ENCODE assay signal across 16 cellular contexts in the genomic region with DNA sequence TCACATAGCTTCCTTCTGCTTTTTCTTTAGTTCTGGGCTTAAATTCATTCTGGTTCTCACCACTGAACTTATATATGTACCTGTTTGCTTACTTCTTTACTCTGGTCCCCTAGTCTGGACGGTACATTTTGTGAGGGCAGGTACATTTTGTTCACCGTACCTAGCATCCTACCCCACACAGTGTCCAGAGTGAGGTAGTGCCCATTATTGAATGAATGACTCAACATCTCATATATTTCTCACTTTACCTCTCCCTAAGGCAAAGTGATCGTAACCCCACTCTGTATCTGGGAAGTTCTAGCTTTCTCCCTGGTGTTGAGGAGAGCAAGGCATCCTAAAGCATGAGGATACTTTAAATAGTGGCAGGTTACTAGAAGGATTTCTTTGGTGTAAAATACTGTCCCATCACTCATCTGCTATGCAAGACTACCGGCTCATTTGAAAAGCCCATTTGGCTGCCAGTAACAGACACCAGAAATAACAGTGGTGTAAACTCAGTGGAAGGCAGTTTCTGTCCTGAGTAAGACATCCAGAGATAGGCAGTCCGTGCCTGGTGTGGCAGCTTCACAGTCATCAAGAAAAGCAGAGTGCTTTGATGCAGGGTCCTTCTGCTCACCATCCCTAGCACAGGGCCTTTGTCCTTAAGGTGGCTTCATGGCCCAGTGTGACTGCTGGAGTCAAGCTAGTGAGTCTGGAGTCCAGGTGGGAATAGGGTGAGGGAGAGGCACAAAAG.
DNase-seq lines count a peak whose midpoint lies in the region; ATAC-seq and TF ChIP-seq lines count a peak whose summit lies in the region.
"Had no signal": no experiment of that assay in that cellular context is flagged by ENCODE, and none has a peak within 500 bp of the region (broad histone marks: within the 10 kb centered on the region; RNA-seq: fewer than 3 reads in every experiment).

No MANE protein-coding gene starts in this region.

- peaks cover 9% of the 10 kb centered on the region for H3F3A ChIP-seq in neural progenitor cell (ENCODE audit: low read depth)

- peaks cover 25% of the 10 kb centered on the region for H3K79me2 ChIP-seq in neural progenitor cell (ENCODE audit: low read depth)

- intact Hi-C loops in activated CD8-positive, alpha-beta T cell treated with anti-CD3 and anti-CD28 coated beads for 36 hours (cut with micrococcal nuclease) = no loop called here

- H3K4me1 ChIP-seq in HEK293 (ENCODE audit: control insufficient read depth, insufficient read depth, low read length) (no peaks in the 10 kb centered on the region), neural progenitor cell (peaks cover 11% of the 10 kb centered on the region)

- POLR2A ChIA-PET in HEK293 (lab: Yijun Ruan, JAX) (interaction anchor here (1.2 kb wide), 1 partner anchor 112 kb away, joined by 6 read pairs; a partner anchor contains a TSS), WTC11 (lab: Charles Lee) (interaction anchor here (1.3 kb wide), 1 partner anchor 28 kb away, joined by 4 read pairs; no protein-coding TSS in a partner anchor)
- POLR2A ChIA-PET in activated CD8-positive, alpha-beta T cell treated with anti-CD3 and anti-CD28 coated beads for 36 hours (lab: Charles Lee) = no interaction called here

- H3K4me3 Mint-ChIP-seq in WTC11 (no peak overlapping the region), neural progenitor cell (no peak overlapping the region), type B pancreatic cell (no peak overlapping the region)
- H3K4me3 Mint-ChIP-seq in T-helper 2 cell treated with Interferon-gamma antibody and Interleukin-4, amounts not matched to agents 5 μg/mL and 100 μg/mL, for 36 hours = no peak overlapping the region
- H3K4me3 Mint-ChIP-seq in activated CD8-positive, alpha-beta T cell treated with anti-CD3 and anti-CD28 coated beads for 36 hours = no peak overlapping the region
- H3K4me3 Mint-ChIP-seq: CD8-positive, alpha-beta memory T cell had no signal

- H3K27ac ChIP-seq in HEK293 (ENCODE audit: extremely low read depth, low read depth, low read length) = no peak overlapping the region
- H3K27ac ChIP-seq in neural progenitor cell = peak overlapping the region; percentile 29

- H3K9me3 Mint-ChIP-seq in WTC11 (no peaks in the 10 kb centered on the region), neural progenitor cell (no peaks in the 10 kb centered on the region), type B pancreatic cell (no peaks in the 10 kb centered on the region)
- H3K9me3 Mint-ChIP-seq in T-helper 2 cell treated with Interferon-gamma antibody and Interleukin-4, amounts not matched to agents 5 μg/mL and 100 μg/mL, for 36 hours = no peaks in the 10 kb centered on the region
- H3K9me3 Mint-ChIP-seq in activated CD8-positive, alpha-beta T cell treated with anti-CD3 and anti-CD28 coated beads for 36 hours = no peaks in the 10 kb centered on the region
- H3K9me3 Mint-ChIP-seq: CD8-positive, alpha-beta memory T cell had no signal

- H3K36me3 ChIP-seq in HEK293 (ENCODE audit: control insufficient read depth in 2 of 2, insufficient read depth in 1 of 2, low read length in 2 of 2) = peaks cover 0 to 3% of the 10 kb centered on the region in 2 experiments; a peak in 1 of 3 replicates
- no peaks in the 10 kb centered on the region for H3K36me3 ChIP-seq in neural progenitor cell

- H3K27me3 ChIP-seq in neural progenitor cell = no peaks in the 10 kb centered on the region

- H3K36me3 Mint-ChIP-seq in WTC11 (no peaks in the 10 kb centered on the region), neural progenitor cell (no peaks in the 10 kb centered on the region), type B pancreatic cell (peaks cover 4% of the 10 kb centered on the region)
- no peaks in the 10 kb centered on the region for H3K36me3 Mint-ChIP-seq in T-helper 2 cell treated with Interferon-gamma antibody and Interleukin-4, amounts not matched to agents 5 μg/mL and 100 μg/mL, for 36 hours (ENCODE audit: low read depth)
- no peaks in the 10 kb centered on the region for H3K36me3 Mint-ChIP-seq in activated CD8-positive, alpha-beta T cell treated with anti-CD3 and anti-CD28 coated beads for 36 hours (ENCODE audit: low read depth)

- CTCF ChIA-PET in HEK293 (lab: Yijun Ruan, JAX) = interaction anchor here (0.6 to 1.0 kb wide), 4 partner anchors 11 to 117 kb away, joined by 3 to 5 read pairs (median 4); no protein-coding TSS in a partner anchor
- CTCF ChIA-PET in WTC11 (lab: Charles Lee) = interaction anchor here (0.6 to 2.5 kb wide), 7 partner anchors 16 to 206 kb away, joined by 3 to 10 read pairs (median 3); a partner anchor contains a TSS
- CTCF ChIA-PET in activated CD8-positive, alpha-beta T cell treated with anti-CD3 and anti-CD28 coated beads for 36 hours (lab: Charles Lee) = interaction anchor here (0.6 kb wide), 1 partner anchor 13 kb away, joined by 3 read pairs; no protein-coding TSS in a partner anchor

- H3K4me2 ChIP-seq in neural progenitor cell = no peak overlapping the region

- H3K9me3 ChIP-seq in HEK293 (ENCODE audit: control insufficient read depth, insufficient read depth, low read depth, low read length) (no peaks in the 10 kb centered on the region; the same call in 1 of the 2 replicates), neural progenitor cell (ENCODE audit: low read depth) (no peaks in the 10 kb centered on the region)

- no peak overlapping the region for H2AFZ ChIP-seq in neural progenitor cell (replicated peaks)

- H3K9ac ChIP-seq in neural progenitor cell = no peak overlapping the region

- no peaks in the 10 kb centered on the region for H3K27me3 Mint-ChIP-seq in WTC11 (ENCODE audit: low read depth)
- H3K27me3 Mint-ChIP-seq in neural progenitor cell (ENCODE audit: insufficient read depth, low read depth) = peaks cover 4% of the 10 kb centered on the region
- no peaks in the 10 kb centered on the region for H3K27me3 Mint-ChIP-seq in type B pancreatic cell
- H3K27me3 Mint-ChIP-seq in T-helper 2 cell treated with Interferon-gamma antibody and Interleukin-4, amounts not matched to agents 5 μg/mL and 100 μg/mL, for 36 hours (ENCODE audit: low read depth) = no peaks in the 10 kb centered on the region
- no peaks in the 10 kb centered on the region for H3K27me3 Mint-ChIP-seq in activated CD8-positive, alpha-beta T cell treated with anti-CD3 and anti-CD28 coated beads for 36 hours
- H3K27me3 Mint-ChIP-seq: CD8-positive, alpha-beta memory T cell had no signal

- peaks cover 34% of the 10 kb centered on the region for H4K20me1 ChIP-seq in neural progenitor cell (ENCODE audit: low read depth)

- TF ChIP-seq CTCF in HEK293 (tag by site-specific recombination; IDR thresholded peaks at IDR 0.05) = no peak
- no peak for TF ChIP-seq CTCF in WTC11 (IDR thresholded peaks at IDR 0.05)
- TF ChIP-seq CTCF in neural progenitor cell (IDR thresholded peaks at IDR 0.05) = no peak
- no peak for TF ChIP-seq CTCF in type B pancreatic cell (conservative IDR thresholded peaks at IDR 0.05)
- TF ChIP-seq CTCF in activated CD8-positive, alpha-beta T cell treated with anti-CD3 and anti-CD28 coated beads for 36 hours (IDR thresholded peaks at IDR 0.05) = no peak

- H3K4me1 Mint-ChIP-seq in WTC11 = peaks cover 16% of the 10 kb centered on the region
- H3K4me1 Mint-ChIP-seq in neural progenitor cell = peaks cover 23% of the 10 kb centered on the region
- peaks cover 20% of the 10 kb centered on the region for H3K4me1 Mint-ChIP-seq in type B pancreatic cell (ENCODE audit: unreplicated experiment)
- no peaks in the 10 kb centered on the region for H3K4me1 Mint-ChIP-seq in T-helper 2 cell treated with Interferon-gamma antibody and Interleukin-4, amounts not matched to agents 5 μg/mL and 100 μg/mL, for 36 hours (ENCODE audit: low read depth)
- no peaks in the 10 kb centered on the region for H3K4me1 Mint-ChIP-seq in activated CD8-positive, alpha-beta T cell treated with anti-CD3 and anti-CD28 coated beads for 36 hours (ENCODE audit: low read depth)

- H3K27ac Mint-ChIP-seq in WTC11 = peak overlapping the region; percentile 51; the same call in 1 of the 2 replicates
- H3K27ac Mint-ChIP-seq in neural progenitor cell = peak overlapping the region; percentile 46
- H3K27ac Mint-ChIP-seq in type B pancreatic cell = peak overlapping the region; percentile 21
- no peak overlapping the region for H3K27ac Mint-ChIP-seq in T-helper 2 cell treated with Interferon-gamma antibody and Interleukin-4, amounts not matched to agents 5 μg/mL and 100 μg/mL, for 36 hours
- no peak overlapping the region for H3K27ac Mint-ChIP-seq in activated CD8-positive, alpha-beta T cell treated with anti-CD3 and anti-CD28 coated beads for 36 hours

- DNase-seq in WTC11 (ENCODE audit: low spot score) = no peak
- no peak for DNase-seq in neural progenitor cell (ENCODE audit: low spot score)
- DNase-seq in type B pancreatic cell (ENCODE audit: extremely low spot score, unreplicated experiment) = no peak
- no peak for DNase-seq in T-helper 2 cell treated with Interferon-gamma antibody and Interleukin-4, amounts not matched to agents 5 μg/mL and 100 μg/mL, for 36 hours (ENCODE audit: low spot score)
- no peak for DNase-seq in activated CD8-positive, alpha-beta T cell treated with anti-CD3 and anti-CD28 coated beads for 36 hours
- DNase-seq: DMS79 treated with DMSO at 0.1 percent for 48 hours, GOT3, MV-4-11, NCI-H1417, NCI-H187 treated with DMSO at 0.1 percent for 48 hours, NCI-H526 treated with DMSO at 0.1 percent for 48 hours, RPMI8226, SIG-M5 had no signal

- H3K4me3 ChIP-seq in HEK293 (ENCODE audit: low read depth, low read length) (no peak overlapping the region), neural progenitor cell (no peak overlapping the region)

- ATAC-seq in WTC11 = peak; percentile 19; the same call in 1 of the 2 replicates
- no peak for ATAC-seq in activated CD8-positive, alpha-beta T cell treated with anti-CD3 and anti-CD28 coated beads for 36 hours
- no peak for ATAC-seq in GM19395 (IDR thresholded peaks at IDR 0.05; ENCODE audit: unreplicated experiment)

TF ChIP-seq in HEK293, 187 proteins besides CTCF, POLR2A, EP300 and RAD21:
- TF ChIP-seq ZBTB20 (tag by site-specific recombination; IDR thresholded peaks at IDR 0.05) = peak; percentile 55
- peak; percentile 99 for TF ChIP-seq ZBTB17 (tag by site-specific recombination; IDR thresholded peaks at IDR 0.05)
- no peak for TF ChIP-seq ZNF830 (tag by site-specific recombination; IDR thresholded peaks at IDR 0.05; ENCODE audit: low read depth)

TF ChIP-seq in WTC11, 78 proteins besides CTCF, POLR2A, EP300 and RAD21:
- TF ChIP-seq ZBTB21 (CRISPR knock-in tag; IDR thresholded peaks at IDR 0.05; ENCODE audit: borderline replicate concordance) (0 out of 2 replicates have a peak, but pooled peaks have one; percentile 58), MYBL2 (CRISPR knock-in tag; IDR thresholded peaks at IDR 0.05) (no peak)

Comparison
In these comparisons a context has a peak if more than half of its experiments do, and no peak if none do; other contexts are left out.
1. H3K27ac Mint-ChIP-seq: peak in WTC11 (single experiment), neural progenitor cell (single experiment) and type B pancreatic cell (single experiment); none in T-helper 2 cell treated with Interferon-gamma antibody and Interleukin-4, amounts not matched to agents 5 μg/mL and 100 μg/mL, for 36 hours (single experiment) and activated CD8-positive, alpha-beta T cell treated with anti-CD3 and anti-CD28 coated beads for 36 hours (single experiment).